ENCODE assay signal across 13 cellular contexts in the genomic region with DNA sequence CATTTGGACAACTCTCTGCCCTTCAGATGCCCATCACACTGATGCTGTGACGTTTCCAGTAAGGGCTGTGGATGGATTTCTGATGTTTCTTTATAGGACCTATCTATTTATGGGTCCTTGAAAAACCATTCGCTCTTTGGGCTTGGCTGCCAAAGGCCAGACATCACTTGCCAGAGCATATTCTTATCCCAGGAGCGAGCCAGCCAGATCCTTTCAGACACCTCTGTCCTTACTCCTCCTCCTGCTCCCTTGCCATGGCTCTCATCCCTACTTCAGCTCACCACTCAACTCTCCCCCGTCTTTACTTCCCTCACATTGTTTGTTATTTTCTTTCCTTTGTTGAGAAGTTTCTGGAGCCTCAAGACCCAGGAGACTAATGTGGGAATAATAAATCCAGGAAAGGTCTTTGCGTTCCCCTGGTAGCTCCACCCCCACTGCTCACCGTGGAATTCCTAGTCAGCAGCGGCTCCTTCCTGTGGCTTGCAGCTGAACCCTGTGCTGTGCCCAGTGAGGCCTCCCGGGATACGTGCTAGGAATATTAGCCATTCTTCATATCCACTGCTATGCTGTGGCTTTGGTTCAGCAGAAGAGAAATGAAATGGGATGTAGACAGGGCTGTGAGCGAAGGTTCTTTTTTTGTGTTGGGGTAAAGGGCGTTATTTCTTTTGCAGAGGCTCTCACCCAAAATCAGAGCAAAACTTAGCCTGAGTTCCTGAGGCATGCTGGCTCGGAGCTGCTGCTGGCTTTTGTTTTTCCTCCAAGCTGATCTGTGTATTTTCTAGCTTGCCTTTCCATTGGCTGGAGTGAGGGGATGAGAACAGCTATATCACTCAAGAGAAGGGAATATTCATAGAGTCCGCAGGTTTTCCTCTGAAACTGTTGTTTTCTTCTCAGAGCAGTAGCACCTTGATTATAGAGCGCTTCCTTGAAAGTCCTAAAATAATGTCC.
A peak's percentile ranks its signal among the peaks of the same experiment; 100 is the strongest.
DNase-seq lines count a peak whose midpoint lies in the region; ATAC-seq, FAIRE-seq and TF ChIP-seq lines count a peak whose summit lies in the region.
"Had no signal": no experiment of that assay in that cellular context is flagged by ENCODE, and none has a peak within 500 bp of the region (broad histone marks: within the 10 kb centered on the region; RNA-seq: fewer than 3 reads in every experiment).

No MANE protein-coding gene starts in this region.

- peak overlapping the region; percentile 52 for H3K27ac Mint-ChIP-seq in chondrocyte (ENCODE audit: unreplicated experiment)

- H3K36me3 ChIP-seq in trophoblast cell (ENCODE audit: control insufficient read depth in 1 of 2, insufficient read depth in 2 of 2, low read length in 2 of 2) = no peaks in the 10 kb centered on the region
- H3K36me3 ChIP-seq: neutrophil had no signal

- no peak overlapping the region for H3K4me2 ChIP-seq in trophoblast cell (ENCODE audit: low read length)

- DNase-seq in AG04449 (ENCODE audit: low read depth, low spot score) (peak; percentile 9), chondrocyte (ENCODE audit: low spot score) (no peak), right cardiac atrium (peak; percentile 49 to 81 (median 79)), trophoblast cell (no peak), NCI-H1417 treated with DMSO at 0.1 percent for 48 hours (lab: John Stamatoyannopoulos, UW) (no peak), GM12892 (ENCODE audit: insufficient read length) (no peak)
- DNase-seq: central memory CD4-positive, alpha-beta T cell; NCI-H1694 treated with DMSO at 0.1 percent for 48 hours; T-helper 9 cell had no signal

- H3K27ac ChIP-seq in right cardiac atrium (ENCODE audit: low read length) = no peak overlapping the region
- H3K27ac ChIP-seq in trophoblast cell (ENCODE audit: low read depth, low read length) = no peak overlapping the region
- H3K27ac ChIP-seq: neutrophil had no signal

- H2BK120ac ChIP-seq in trophoblast cell (ENCODE audit: insufficient read depth, low read length, poor library complexity) = no peak overlapping the region

- no peak overlapping the region for H3K23ac ChIP-seq in trophoblast cell (ENCODE audit: low read length)

- no peaks in the 10 kb centered on the region for H3K79me1 ChIP-seq in trophoblast cell (ENCODE audit: low read length)

- no peak overlapping the region for H3K18ac ChIP-seq in trophoblast cell (ENCODE audit: low read length)

- H2BK12ac ChIP-seq in trophoblast cell (ENCODE audit: low read length) = no peak overlapping the region

- H3K9me3 ChIP-seq in right cardiac atrium (ENCODE audit: control insufficient read depth, low read length) (no peaks in the 10 kb centered on the region), trophoblast cell (ENCODE audit: insufficient read depth, low read depth, low read length) (no peaks in the 10 kb centered on the region)
- H3K9me3 ChIP-seq: neutrophil had no signal

- H2AFZ ChIP-seq in trophoblast cell (ENCODE audit: insufficient read depth, low read length, poor library complexity) = peak overlapping the region; percentile 28

- H2BK5ac ChIP-seq in trophoblast cell (ENCODE audit: low read depth, low read length, poor library complexity) = no peak overlapping the region

- H3K4me3 Mint-ChIP-seq in chondrocyte (ENCODE audit: unreplicated experiment) = peak overlapping the region; percentile 29

- H4K12ac ChIP-seq in trophoblast cell (ENCODE audit: low read depth, low read length) = no peak overlapping the region

- H3K4me1 Mint-ChIP-seq in chondrocyte (ENCODE audit: low read depth) = peaks cover 16% of the 10 kb centered on the region

- no peak overlapping the region for H3K4me3 ChIP-seq in AG04449 (ENCODE audit: low read depth, low read length)
- no peak overlapping the region for H3K4me3 ChIP-seq in right cardiac atrium (ENCODE audit: low read length)
- no peak overlapping the region for H3K4me3 ChIP-seq in trophoblast cell (ENCODE audit: low read depth, low read length)

- no peak overlapping the region for H2AK5ac ChIP-seq in trophoblast cell (ENCODE audit: low read length)

- TF ChIP-seq CTCF in AG04449 (IDR thresholded peaks at IDR 0.05; ENCODE audit: insufficient read depth, low read length, missing control alignments) (no peak), chondrocyte (IDR thresholded peaks at IDR 0.05) (peak; percentile 39)

- H3K36me3 Mint-ChIP-seq in chondrocyte (ENCODE audit: low read depth) = no peaks in the 10 kb centered on the region

- H4K8ac ChIP-seq in trophoblast cell (ENCODE audit: low read depth, low read length) = no peak overlapping the region

- H3K79me2 ChIP-seq in trophoblast cell (ENCODE audit: control insufficient read depth, insufficient read depth, low read length, poor library complexity) = no peaks in the 10 kb centered on the region

- CTCF ChIA-PET in AG04449 (lab: Yijun Ruan, JAX) = interaction anchor here (1.3 to 1.5 kb wide), 2 partner anchors 9 to 36 kb away, joined by 3 read pairs; no protein-coding TSS in a partner anchor

- H3K9me3 Mint-ChIP-seq in chondrocyte (ENCODE audit: low read depth) = no peaks in the 10 kb centered on the region

- WGBS in right cardiac atrium = 40% methylated on average over 14 of the region's 14 CpGs
- WGBS in trophoblast cell (ENCODE audit: extremely low coverage, insufficient coverage, insufficient read length) = no CpG with 5 or more reads among the region's 14 CpGs

- POLR2A ChIA-PET in AG04449 (lab: Yijun Ruan, JAX) = no interaction called here

- H3K27me3 Mint-ChIP-seq in chondrocyte (ENCODE audit: low read depth) = no peaks in the 10 kb centered on the region

- FAIRE-seq in GM12892 (lab: Jason Lieb, UNC) = no peak
- FAIRE-seq: A204.1 had no signal

- TF ChIP-seq POLR2A in GM12892 (IDR thresholded peaks at IDR 0.05; ENCODE audit: low read depth, low read length) = no peak

- H4K91ac ChIP-seq in trophoblast cell (ENCODE audit: low read depth, low read length) = no peak overlapping the region

- no peak overlapping the region for H3K9ac ChIP-seq in trophoblast cell (ENCODE audit: low read length)

- intact Hi-C loops in right cardiac atrium (cut with DNase I) = loop anchor here in 1 of 4 donors (10.0 kb wide), 1 partner anchor 113 kb away; no protein-coding TSS in a partner anchor

- no peaks in the 10 kb centered on the region for H3K27me3 ChIP-seq in right cardiac atrium (ENCODE audit: control insufficient read depth, insufficient read depth)
- H3K27me3 ChIP-seq in trophoblast cell (ENCODE audit: insufficient read depth, low read length) = no peaks in the 10 kb centered on the region
- H3K27me3 ChIP-seq: neutrophil had no signal

- no peak overlapping the region for H3K4ac ChIP-seq in trophoblast cell (ENCODE audit: low read depth, low read length)

- H3K4me1 ChIP-seq in right cardiac atrium (ENCODE audit: control insufficient read depth, insufficient read depth, low read length) (peaks cover 4% of the 10 kb centered on the region), trophoblast cell (ENCODE audit: control insufficient read depth in 1 of 2, insufficient read depth in 2 of 2, low read length in 2 of 2) (no peaks in the 10 kb centered on the region)

- ATAC-seq in right cardiac atrium = peak; percentile 88 to 92
- ATAC-seq in GM21390 (IDR thresholded peaks at IDR 0.05; ENCODE audit: unreplicated experiment) = no peak
- no peak for ATAC-seq in HG03280 (IDR thresholded peaks at IDR 0.05; ENCODE audit: unreplicated experiment)

- no peak overlapping the region for H3K14ac ChIP-seq in trophoblast cell (ENCODE audit: low read length)

Comparison
In these comparisons a context has a peak if more than half of its experiments do, and no peak if none do; other contexts are left out.
1. DNase-seq: peak in AG04449 (single experiment) and right cardiac atrium (3 of 3); none in chondrocyte (single experiment), trophoblast cell (0 of 2), NCI-H1417 treated with DMSO at 0.1 percent for 48 hours (single experiment) and GM12892 (single experiment).
2. ATAC-seq: peak in right cardiac atrium (2 of 2); none in GM21390 (single experiment) and HG03280 (single experiment).